ENCODE assay signal across 6 cellular contexts in the genomic region with DNA sequence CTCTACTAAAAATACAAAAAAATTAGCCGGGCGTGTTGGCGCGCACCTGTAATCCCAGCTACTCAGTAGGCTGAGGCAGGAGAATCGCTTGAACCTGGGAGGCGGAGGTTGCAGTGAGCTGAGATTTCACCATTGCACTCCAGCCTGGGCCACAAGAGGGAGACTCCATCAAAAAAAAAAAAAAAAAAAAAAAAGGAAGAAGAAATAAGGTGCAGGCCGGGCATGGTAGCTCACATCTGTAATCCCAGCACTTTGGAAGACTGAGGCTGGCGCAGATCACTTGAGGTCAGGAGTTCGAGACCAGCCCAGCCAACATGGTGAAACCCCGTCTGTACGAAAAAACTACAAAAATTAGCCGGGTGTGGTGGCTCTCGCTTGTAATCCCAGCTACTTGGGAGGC. TPM values are rescaled to one million over a fixed set of nuclear protein-coding genes. Genes with fewer than 3 reads are reported as not detected.
"Had no signal": no experiment of that assay in that cellular context is flagged by ENCODE, and none has a peak within 500 bp of the region (broad histone marks: within the 10 kb centered on the region; RNA-seq: fewer than 3 reads in every experiment).

No MANE protein-coding gene starts in this region.

RNA-seq across cellular contexts. Expression of gene LMX1B, which starts 58.3 kb away (rescaled TPM):
- total RNA-seq: activated CD4-positive, alpha-beta T cell treated with anti-CD3 and anti-CD28 coated beads for 36 hours; naive thymus-derived CD4-positive, alpha-beta T cell; renal cortical epithelial cell; thoracic aorta; ureter had no signal
- polyA plus RNA-seq: immature natural killer cell; naive thymus-derived CD4-positive, alpha-beta T cell had no signal
